ENCODE assay signal across 8 cellular contexts in the genomic region with DNA sequence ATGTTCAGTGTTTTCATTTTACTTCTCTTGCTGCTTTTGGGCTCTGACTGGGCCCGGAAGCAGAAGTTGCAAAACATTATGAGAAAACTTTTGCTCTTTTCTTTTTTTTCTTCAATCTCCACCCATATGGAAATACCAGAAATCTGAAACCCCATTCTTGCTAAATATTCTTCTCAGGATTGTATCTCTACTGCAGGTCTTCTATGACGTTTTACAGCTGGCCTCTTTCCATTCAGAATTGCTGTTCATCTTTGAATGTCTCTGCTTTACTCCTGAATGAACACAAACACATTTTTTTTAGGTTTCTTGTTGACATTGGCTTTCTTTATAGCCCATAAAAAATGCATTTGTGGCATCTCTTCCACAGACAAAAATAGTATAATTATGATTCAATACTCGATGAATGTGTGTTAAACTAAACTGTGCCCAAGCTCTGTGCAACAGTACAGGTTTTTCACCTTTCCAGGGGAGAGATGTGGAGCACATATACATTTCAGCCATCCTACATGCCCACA. TPM values are rescaled to one million over a fixed set of nuclear protein-coding genes. Genes with fewer than 3 reads are reported as not detected.
DNase-seq lines count a peak whose midpoint lies in the region; ATAC-seq and TF ChIP-seq lines count a peak whose summit lies in the region.

No MANE protein-coding gene starts in this region.

- H3K36me3 Mint-ChIP-seq in MCF 10A (ENCODE audit: insufficient read depth, unreplicated experiment) (no peaks in the 10 kb centered on the region), glutamatergic neuron (ENCODE audit: unreplicated experiment) (no peaks in the 10 kb centered on the region)
- peaks cover 82% of the 10 kb centered on the region for H3K36me3 Mint-ChIP-seq in effector memory CD8-positive, alpha-beta T cell (ENCODE audit: insufficient read depth)
- H3K36me3 Mint-ChIP-seq in stimulated activated memory B cell treated with anti-CD40 and anti-IgM and Interleukin-4, amounts not matched to agents 10 μg/mL and 1 μg/mL and 100 μg/mL, for 72 hours = peaks cover 18% of the 10 kb centered on the region

- intact Hi-C loops in MCF 10A (cut with micrococcal nuclease) (loop anchor here (1.0 kb wide), 1 partner anchor 25 kb away; no protein-coding TSS in a partner anchor), breast epithelium (cut with DNase I; ENCODE audit: low total_unique reads) (no loop called here)

- H3K4me1 Mint-ChIP-seq in MCF 10A (ENCODE audit: insufficient read depth, unreplicated experiment) (peaks cover 24% of the 10 kb centered on the region), glutamatergic neuron (ENCODE audit: low read depth, unreplicated experiment) (no peaks in the 10 kb centered on the region)
- peaks cover 31 to 55% of the 10 kb centered on the region in 2 donors for H3K4me1 Mint-ChIP-seq in effector memory CD8-positive, alpha-beta T cell (ENCODE audit: low read depth in 2 of 2)
- H3K4me1 Mint-ChIP-seq in stimulated activated memory B cell treated with anti-CD40 and anti-IgM and Interleukin-4, amounts not matched to agents 10 μg/mL and 1 μg/mL and 100 μg/mL, for 72 hours = peaks cover 53% of the 10 kb centered on the region

- DNase-seq in MCF 10A (ENCODE audit: unreplicated experiment) = peak; percentile 96
- DNase-seq in breast epithelium (ENCODE audit: low spot score in 2 of 2) = no peak
- DNase-seq in RPMI7951 (ENCODE audit: low read depth) = peak; percentile 84
- DNase-seq in effector memory CD8-positive, alpha-beta T cell = no peak
- DNase-seq in glutamatergic neuron = no peak

- H3K4me3 Mint-ChIP-seq in MCF 10A (ENCODE audit: unreplicated experiment) = peak overlapping the region; percentile 45
- peak overlapping the region; percentile 70 to 94 for H3K4me3 Mint-ChIP-seq in effector memory CD8-positive, alpha-beta T cell
- H3K4me3 Mint-ChIP-seq in stimulated activated memory B cell treated with anti-CD40 and anti-IgM and Interleukin-4, amounts not matched to agents 10 μg/mL and 1 μg/mL and 100 μg/mL, for 72 hours = peak overlapping the region; percentile 54
- H3K4me3 Mint-ChIP-seq in glutamatergic neuron (ENCODE audit: unreplicated experiment) = no peak overlapping the region

- CTCF ChIA-PET in MCF 10A (lab: Yijun Ruan, JAX) = interaction anchor here (0.6 to 2.2 kb wide), 3 partner anchors 11 to 325 kb away, joined by 3 to 7 read pairs (median 4); no protein-coding TSS in a partner anchor

- TF ChIP-seq POLR2A in breast epithelium (IDR thresholded peaks at IDR 0.05) = no peak

- H3K27ac ChIP-seq in breast epithelium = no peak overlapping the region

- no peaks in the 10 kb centered on the region for H3K4me1 ChIP-seq in breast epithelium

- ATAC-seq in HG03060 (IDR thresholded peaks at IDR 0.05; ENCODE audit: low read depth, unreplicated experiment) = peak; percentile 23
- ATAC-seq in effector memory CD8-positive, alpha-beta T cell (replicated peaks) = peak; percentile 49
- ATAC-seq in stimulated activated memory B cell treated with anti-CD40 and anti-IgM and Interleukin-4, amounts not matched to agents 10 μg/mL and 1 μg/mL and 100 μg/mL, for 72 hours = peak; percentile 81
- ATAC-seq in HG03280 (IDR thresholded peaks at IDR 0.05; ENCODE audit: unreplicated experiment) = no peak

- no TSS peak for BruUV-seq in MCF 10A (replicated peaks; lab: Mats Ljungman, UMichigan)

- peak overlapping the region; percentile 85 for H3K27ac Mint-ChIP-seq in MCF 10A (ENCODE audit: low read depth, unreplicated experiment)
- peak overlapping the region; percentile 92 to 95 for H3K27ac Mint-ChIP-seq in effector memory CD8-positive, alpha-beta T cell
- peak overlapping the region; percentile 92 for H3K27ac Mint-ChIP-seq in stimulated activated memory B cell treated with anti-CD40 and anti-IgM and Interleukin-4, amounts not matched to agents 10 μg/mL and 1 μg/mL and 100 μg/mL, for 72 hours
- no peak overlapping the region for H3K27ac Mint-ChIP-seq in glutamatergic neuron (ENCODE audit: unreplicated experiment)

- TF ChIP-seq CTCF in MCF 10A (IDR thresholded peaks at IDR 0.05; ENCODE audit: unreplicated experiment) (no peak), breast epithelium (IDR thresholded peaks at IDR 0.05) (no peak), glutamatergic neuron (IDR thresholded peaks at IDR 0.05; ENCODE audit: partially characterized antibody, unreplicated experiment) (no peak)

- H3K27me3 Mint-ChIP-seq in MCF 10A (ENCODE audit: insufficient read depth, unreplicated experiment) = no peaks in the 10 kb centered on the region
- no peaks in the 10 kb centered on the region for H3K27me3 Mint-ChIP-seq in effector memory CD8-positive, alpha-beta T cell
- no peaks in the 10 kb centered on the region for H3K27me3 Mint-ChIP-seq in stimulated activated memory B cell treated with anti-CD40 and anti-IgM and Interleukin-4, amounts not matched to agents 10 μg/mL and 1 μg/mL and 100 μg/mL, for 72 hours
- no peaks in the 10 kb centered on the region for H3K27me3 Mint-ChIP-seq in glutamatergic neuron (ENCODE audit: unreplicated experiment)

- H3K4me3 ChIP-seq in breast epithelium = no peak overlapping the region

- H3K36me3 ChIP-seq in breast epithelium = no peaks in the 10 kb centered on the region

- no peaks in the 10 kb centered on the region for H3K27me3 ChIP-seq in breast epithelium

- H3K9me3 Mint-ChIP-seq in MCF 10A (ENCODE audit: unreplicated experiment) = no peaks in the 10 kb centered on the region
- no peaks in the 10 kb centered on the region for H3K9me3 Mint-ChIP-seq in effector memory CD8-positive, alpha-beta T cell
- no peaks in the 10 kb centered on the region for H3K9me3 Mint-ChIP-seq in stimulated activated memory B cell treated with anti-CD40 and anti-IgM and Interleukin-4, amounts not matched to agents 10 μg/mL and 1 μg/mL and 100 μg/mL, for 72 hours
- no peaks in the 10 kb centered on the region for H3K9me3 Mint-ChIP-seq in glutamatergic neuron (ENCODE audit: unreplicated experiment)

- no peaks in the 10 kb centered on the region for H3K9me3 ChIP-seq in breast epithelium

- POLR2A ChIA-PET in MCF 10A (lab: Yijun Ruan, JAX) = interaction anchor here (0.7 to 1.6 kb wide), 8 partner anchors 12 to 170 kb away, joined by 3 to 7 read pairs (median 4); no protein-coding TSS in a partner anchor

RNA-seq across cellular contexts. Expression of a gene that starts 18.8 kb away (rescaled TPM):
- total RNA-seq in MCF 10A (2022) (not detected in 2 replicates), breast epithelium (10 to 100 TPM; 22.0 to 36.0 (median 35.7) TPM), glutamatergic neuron (ENCODE audit: unreplicated experiment) (not detected)
- 0.12 and 0.98 TPM in 2 replicates for total RNA-seq in RPMI7951 (2014; rRNA removed; shearing (Covaris generic))

Comparison
In these comparisons a context has a peak if more than half of its experiments do, and no peak if none do; other contexts are left out.
1. DNase-seq: peak in MCF 10A (single experiment) and RPMI7951 (single experiment); none in breast epithelium (0 of 2), effector memory CD8-positive, alpha-beta T cell (0 of 3) and glutamatergic neuron (single experiment).
2. RNA of a gene that starts 18.8 kb away (total RNA-seq): 22.0 to 36.0 TPM in breast epithelium; 0.12 to 0.98 TPM in RPMI7951, not detected in MCF 10A and not detected in glutamatergic neuron (single experiment); every median in the first group is over 10 times any median in the second.